In the genomic region with DNA sequence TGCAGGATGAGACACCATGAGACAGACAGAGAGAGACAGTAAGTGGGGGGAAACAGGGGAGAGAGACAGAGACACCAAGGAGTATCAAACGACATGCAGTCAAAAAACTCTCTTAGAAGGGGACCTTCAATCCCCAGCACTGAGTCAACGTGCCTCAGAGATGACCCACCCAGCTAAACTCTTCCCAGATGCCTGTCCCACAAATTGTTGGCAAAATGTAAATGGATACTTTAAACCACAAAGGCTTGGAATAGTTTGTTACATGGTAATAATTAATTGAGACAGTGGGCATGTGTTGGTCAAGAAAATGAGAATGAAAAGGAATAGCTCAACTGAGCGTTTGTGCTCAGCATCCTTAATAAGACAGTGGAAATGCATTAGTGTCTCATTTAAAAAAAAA, we compare ENCODE assay signal across 1 cellular context.
TF ChIP-seq lines count a peak whose summit lies in the region.

No MANE protein-coding gene starts in this region.

TF ChIP-seq in SK-N-SH treated with all-trans-retinoic acid at 6 μM for 48 hours, 23 proteins besides CTCF, POLR2A, EP300 and RAD21 (continued from another document):
- TF ChIP-seq SNAI2 (CRISPR knock-in tag; IDR thresholded peaks at IDR 0.05) (no peak), RARB (CRISPR knock-in tag; IDR thresholded peaks at IDR 0.05) (no peak), TOX (CRISPR knock-in tag; IDR thresholded peaks at IDR 0.05; ENCODE audit: borderline replicate concordance) (no peak), ARNTL (CRISPR knock-in tag; IDR thresholded peaks at IDR 0.05; ENCODE audit: borderline replicate concordance, low read depth) (no peak)
